ENCODE assay signal across 17 cellular contexts in genomic region chr16:524274-525011, GRCh38. TPM values are rescaled to one million over a fixed set of nuclear protein-coding genes. Genes with fewer than 3 reads are reported as not detected.
DNase-seq lines count a peak whose midpoint lies in the region; ATAC-seq and TF ChIP-seq lines count a peak whose summit lies in the region.
"Had no signal": no experiment of that assay in that cellular context is flagged by ENCODE, and none has a peak within 500 bp of the region (broad histone marks: within the 10 kb centered on the region; RNA-seq: fewer than 3 reads in every experiment).

No MANE protein-coding gene starts in this region.

- H3K27ac Mint-ChIP-seq in Calu3 (ENCODE audit: unreplicated experiment), result peak overlapping the region; percentile 61
- H3K27ac Mint-ChIP-seq in activated T-helper 2 cell treated with anti-CD3 and anti-CD28 coated beads, Interferon-gamma antibody, Interleukin-2, Interleukin-4, amounts not matched to agents 10 μg/mL and 5 μg/mL and 100 μg/mL, durations not matched to agents 14 hours and 24 hours and 36 hours, result peak overlapping the region; percentile 55
- peak overlapping the region; percentile 16 to 42 for H3K27ac Mint-ChIP-seq in natural killer cell

- BruUV-seq in Calu3 (replicated peaks; lab: Mats Ljungman, UMichigan), result no TSS peak

- peaks cover 73% of the 10 kb centered on the region for H4K20me1 ChIP-seq in BLaER1

- H3K27me3 Mint-ChIP-seq in Calu3 (ENCODE audit: unreplicated experiment) (no peaks in the 10 kb centered on the region), natural killer cell (ENCODE audit: low read depth in 2 of 2) (no peaks in the 10 kb centered on the region)
- H3K27me3 Mint-ChIP-seq in activated T-helper 2 cell treated with anti-CD3 and anti-CD28 coated beads, Interferon-gamma antibody, Interleukin-2, Interleukin-4, amounts not matched to agents 10 μg/mL and 5 μg/mL and 100 μg/mL, durations not matched to agents 14 hours and 24 hours and 36 hours (ENCODE audit: low read depth), result no peaks in the 10 kb centered on the region
- H3K27me3 Mint-ChIP-seq: activated naive CD8-positive, alpha-beta T cell treated with anti-CD3 and anti-CD28 coated beads, Interleukin-2, amount 10 ng/mL, durations not matched to agents 7 days and 5 days; CD4-positive, CD25-positive, alpha-beta regulatory T cell had no signal

- CTCF ChIA-PET in Calu3 (lab: Charles Lee), result no interaction called here

- H3K4me1 Mint-ChIP-seq in Calu3 (ENCODE audit: low read depth, unreplicated experiment) (peaks cover 27% of the 10 kb centered on the region), natural killer cell (peaks cover 13 to 25% of the 10 kb centered on the region in 2 donors)
- H3K4me1 Mint-ChIP-seq in activated T-helper 2 cell treated with anti-CD3 and anti-CD28 coated beads, Interferon-gamma antibody, Interleukin-2, Interleukin-4, amounts not matched to agents 10 μg/mL and 5 μg/mL and 100 μg/mL, durations not matched to agents 14 hours and 24 hours and 36 hours (ENCODE audit: low read depth), result peaks cover 15% of the 10 kb centered on the region

- H3K27me3 ChIP-seq in BLaER1, result no peaks in the 10 kb centered on the region
- H3K27me3 ChIP-seq: upper lobe of right lung had no signal

- TF ChIP-seq CTCF in Calu3 (IDR thresholded peaks at IDR 0.05; ENCODE audit: unreplicated experiment) (no peak), natural killer cell (IDR thresholded peaks at IDR 0.05) (no peak)

- peak overlapping the region; percentile 42 for H3K27ac ChIP-seq in BLaER1
- H3K27ac ChIP-seq: upper lobe of right lung had no signal

- H3K4me3 ChIP-seq in BLaER1, result no peak overlapping the region
- H3K4me3 ChIP-seq: upper lobe of right lung had no signal

- H3K36me3 Mint-ChIP-seq in Calu3 (ENCODE audit: insufficient read depth, unreplicated experiment) (peaks cover 75% of the 10 kb centered on the region), natural killer cell (no peaks in the 10 kb centered on the region)
- peaks cover 19% of the 10 kb centered on the region for H3K36me3 Mint-ChIP-seq in activated T-helper 2 cell treated with anti-CD3 and anti-CD28 coated beads, Interferon-gamma antibody, Interleukin-2, Interleukin-4, amounts not matched to agents 10 μg/mL and 5 μg/mL and 100 μg/mL, durations not matched to agents 14 hours and 24 hours and 36 hours (ENCODE audit: low read depth)
- H3K36me3 Mint-ChIP-seq: CD4-positive, CD25-positive, alpha-beta regulatory T cell had no signal

- intact Hi-C loops in Calu3 (cut with micrococcal nuclease; ENCODE audit: unreplicated experiment) (loop anchor here (10.0 kb wide), 1 partner anchor 110 kb away; the partner anchor contains the start of genes METTL26 and WFIKKN1), natural killer cell (cut with micrococcal nuclease) (no loop called here)
- intact Hi-C loops in activated T-helper 2 cell treated with anti-CD3 and anti-CD28 coated beads, Interferon-gamma antibody, Interleukin-2, Interleukin-4, amounts not matched to agents 10 μg/mL and 5 μg/mL and 100 μg/mL, durations not matched to agents 14 hours and 24 hours and 36 hours (cut with micrococcal nuclease), result loop anchor here (5.0 to 10.0 kb wide), 5 partner anchors 43 to 898 kb away; partner anchors contain the start of genes METTL26, NHLRC4, NME4 and PIGQ

- peaks cover 78% of the 10 kb centered on the region for H3K4me1 ChIP-seq in BLaER1

- no peak overlapping the region for H3K9ac ChIP-seq in BLaER1

- H3K4me2 ChIP-seq in BLaER1, result peak overlapping the region; percentile 97; the same call in 1 of the 2 replicates

- H3K36me3 ChIP-seq in BLaER1, result peaks cover 48% of the 10 kb centered on the region

- no peak for ATAC-seq in natural killer cell
- ATAC-seq: upper lobe of right lung had no signal

- H3K4me3 Mint-ChIP-seq in Calu3 (ENCODE audit: low read depth, unreplicated experiment), result no peak overlapping the region
- H3K4me3 Mint-ChIP-seq in activated T-helper 2 cell treated with anti-CD3 and anti-CD28 coated beads, Interferon-gamma antibody, Interleukin-2, Interleukin-4, amounts not matched to agents 10 μg/mL and 5 μg/mL and 100 μg/mL, durations not matched to agents 14 hours and 24 hours and 36 hours (ENCODE audit: low read depth), result no peak overlapping the region
- no peak overlapping the region for H3K4me3 Mint-ChIP-seq in natural killer cell

- H3K9me3 Mint-ChIP-seq in Calu3 (ENCODE audit: low read depth, unreplicated experiment) (no peaks in the 10 kb centered on the region), natural killer cell (no peaks in the 10 kb centered on the region)
- H3K9me3 Mint-ChIP-seq in activated T-helper 2 cell treated with anti-CD3 and anti-CD28 coated beads, Interferon-gamma antibody, Interleukin-2, Interleukin-4, amounts not matched to agents 10 μg/mL and 5 μg/mL and 100 μg/mL, durations not matched to agents 14 hours and 24 hours and 36 hours, result no peaks in the 10 kb centered on the region
- H3K9me3 Mint-ChIP-seq: activated naive CD8-positive, alpha-beta T cell treated with anti-CD3 and anti-CD28 coated beads, Interleukin-2, amount 10 ng/mL, durations not matched to agents 7 days and 5 days; CD4-positive, CD25-positive, alpha-beta regulatory T cell had no signal

- no peaks in the 10 kb centered on the region for H3K9me3 ChIP-seq in BLaER1
- H3K9me3 ChIP-seq: upper lobe of right lung had no signal

- DNase-seq in Calu3 (no peak), natural killer cell (no peak), H4 (ENCODE audit: low spot score) (no peak), foreskin melanocyte (no peak)
- no peak for DNase-seq in activated T-helper 2 cell treated with anti-CD3 and anti-CD28 coated beads, Interferon-gamma antibody, Interleukin-2, Interleukin-4, amounts not matched to agents 10 μg/mL and 5 μg/mL and 100 μg/mL, durations not matched to agents 14 hours and 24 hours and 36 hours (ENCODE audit: low spot score)
- no peak for DNase-seq in effector CD8-positive, alpha-beta T cell (lab: John Stamatoyannopoulos, UW)
- no peak for DNase-seq in stimulated activated CD4-positive, alpha-beta T cell treated with anti-CD3 and anti-CD28 coated beads, Interleukin-12 subunit alpha, Interleukin-12 subunit beta, amount 100 ng/mL, for 4 hours
- DNase-seq: activated naive CD8-positive, alpha-beta T cell treated with anti-CD3 and anti-CD28 coated beads, Interleukin-2, amount 10 ng/mL, durations not matched to agents 7 days and 5 days; CD4-positive, CD25-positive, alpha-beta regulatory T cell; cerebellar nuclear complex; NCI-H2029 treated with DMSO at 0.1 percent for 48 hours; NCI-H69; T1000; upper lobe of right lung had no signal

RNA-seq across cellular contexts. Expression of gene CAPN15, which starts 3.1 kb away (rescaled TPM):
- total RNA-seq in Calu3 (2022) (108 and 120 TPM in 2 replicates), natural killer cell (100 to 1,000 TPM; 151 to 275 (median 186) TPM)
- total RNA-seq in activated T-helper 2 cell treated with anti-CD3 and anti-CD28 coated beads, Interferon-gamma antibody, Interleukin-2, Interleukin-4, amounts not matched to agents 10 μg/mL and 5 μg/mL and 100 μg/mL, durations not matched to agents 14 hours and 24 hours and 36 hours, result 101 and 103 TPM in 2 replicates
- 4.4 and 8.3 TPM in 2 replicates for total RNA-seq in H4 (2014; rRNA removed; shearing (Covaris generic))

RNA-seq across cellular contexts. Expression of gene PRR35, which starts 35.8 kb away (rescaled TPM):
- not detected in 2 replicates for total RNA-seq in Calu3 (2022)
- not detected in 2 replicates for total RNA-seq in activated T-helper 2 cell treated with anti-CD3 and anti-CD28 coated beads, Interferon-gamma antibody, Interleukin-2, Interleukin-4, amounts not matched to agents 10 μg/mL and 5 μg/mL and 100 μg/mL, durations not matched to agents 14 hours and 24 hours and 36 hours
- under 1 TPM in 1 of 3 donors, not detected in 2; 0.20 TPM for total RNA-seq in natural killer cell
- not detected in 2 replicates for total RNA-seq in H4 (2014; rRNA removed; shearing (Covaris generic))
- total RNA-seq: activated naive CD8-positive, alpha-beta T cell treated with anti-CD3 and anti-CD28 coated beads, Interleukin-2, amount 10 ng/mL, durations not matched to agents 7 days and 5 days; CD4-positive, CD25-positive, alpha-beta regulatory T cell; M059J; RPMI7951; upper lobe of right lung had no signal

RNA-seq across cellular contexts. Expression of gene NHLRC4, which starts 42.4 kb away (rescaled TPM):
- total RNA-seq in Calu3 (2022) (not detected in 2 replicates), natural killer cell (under 1 TPM; 0.28 to 0.75 (median 0.35) TPM)
- total RNA-seq in activated T-helper 2 cell treated with anti-CD3 and anti-CD28 coated beads, Interferon-gamma antibody, Interleukin-2, Interleukin-4, amounts not matched to agents 10 μg/mL and 5 μg/mL and 100 μg/mL, durations not matched to agents 14 hours and 24 hours and 36 hours, result 1.1 and 1.3 TPM in 2 replicates
- total RNA-seq in H4 (2014; rRNA removed; shearing (Covaris generic)), result 0.06 and 0.43 TPM in 2 replicates

RNA-seq across cellular contexts. Expression of gene PIGQ, which starts 45.3 kb away (rescaled TPM):
- total RNA-seq in Calu3 (2022) (101 and 106 TPM in 2 replicates), natural killer cell (10 to 100 TPM; 27.6 to 40.5 (median 37.0) TPM)
- 43.4 and 44.9 TPM in 2 replicates for total RNA-seq in activated T-helper 2 cell treated with anti-CD3 and anti-CD28 coated beads, Interferon-gamma antibody, Interleukin-2, Interleukin-4, amounts not matched to agents 10 μg/mL and 5 μg/mL and 100 μg/mL, durations not matched to agents 14 hours and 24 hours and 36 hours
- 7.6 and 7.7 TPM in 2 replicates for total RNA-seq in H4 (2014; rRNA removed; shearing (Covaris generic))

Comparison
In these comparisons a context has a peak if more than half of its experiments do, and no peak if none do; other contexts are left out.
1. RNA of gene CAPN15, which starts 3.1 kb away (total RNA-seq): 151 to 275 TPM in natural killer cell, 108 to 120 TPM in Calu3 and 101 to 103 TPM in activated T-helper 2 cell treated with anti-CD3 and anti-CD28 coated beads, Interferon-gamma antibody, Interleukin-2, Interleukin-4, amounts not matched to agents 10 μg/mL and 5 μg/mL and 100 μg/mL, durations not matched to agents 14 hours and 24 hours and 36 hours; 4.4 to 8.3 TPM in H4; every median in the first group is over 10 times any median in the second.
2. Peak in every context shown above with its lines, with median percentiles within 50 percentile points of each other: H3K27ac Mint-ChIP-seq.